In genomic region chr14:75258079-75258802, GRCh38 we compare ENCODE assay signal across 8 cellular contexts. TPM values are rescaled to one million over a fixed set of nuclear protein-coding genes. Genes with fewer than 3 reads are reported as not detected.
A peak's percentile ranks its signal among the peaks of the same experiment; 100 is the strongest.
DNase-seq lines count a peak whose midpoint lies in the region; ATAC-seq, FAIRE-seq and TF ChIP-seq lines count a peak whose summit lies in the region.

No MANE protein-coding gene starts in this region.

- H3K4me2 ChIP-seq in K562 (ENCODE audit: insufficient read depth, low read length): peak overlapping the region; percentile 96

- no peaks in the 10 kb centered on the region for H3K27me3 ChIP-seq in CD4-positive, alpha-beta T cell (ENCODE audit: control insufficient read depth, insufficient read depth, low read length)
- no peaks in the 10 kb centered on the region for H3K27me3 ChIP-seq in K562 (ENCODE audit: control insufficient read depth in 2 of 2, insufficient read depth in 2 of 2, low read length in 2 of 2)

- H3K9me3 ChIP-seq in CD4-positive, alpha-beta T cell (ENCODE audit: control insufficient read depth, low read length): no peaks in the 10 kb centered on the region
- H3K9me3 ChIP-seq in K562 (replicated peaks; ENCODE audit: control insufficient read depth, insufficient read depth, low read depth, low read length): no peaks in the 10 kb centered on the region

- H3K36me3 Mint-ChIP-seq in CD4-positive, alpha-beta T cell (ENCODE audit: low read depth): no peaks in the 10 kb centered on the region
- no peaks in the 10 kb centered on the region for H3K36me3 Mint-ChIP-seq in type B pancreatic cell

- peaks cover 6 to 22% of the 10 kb centered on the region in 2 experiments for H3K4me1 ChIP-seq in K562 (replicated peaks in 1 of 2; ENCODE audit: control insufficient read depth in 2 of 2, insufficient read depth in 2 of 2, low read length in 2 of 2)

- H3K27me3 Mint-ChIP-seq in CD4-positive, alpha-beta T cell: no peaks in the 10 kb centered on the region
- no peaks in the 10 kb centered on the region for H3K27me3 Mint-ChIP-seq in type B pancreatic cell

- CTCF ChIA-PET in CD4-positive, alpha-beta T cell (lab: Charles Lee): interaction anchor here (0.7 to 2.0 kb wide), 8 partner anchors 9 to 95 kb away, joined by 3 to 10 read pairs (median 6); no protein-coding TSS in a partner anchor
- CTCF ChIA-PET in K562 (lab: Yijun Ruan, JAX; ENCODE audit: low intra/inter-chr PET ratio): no interaction called here

- no peaks in the 10 kb centered on the region for H3K79me2 ChIP-seq in K562 (ENCODE audit: control insufficient read depth, insufficient read depth, low read length)

- peak overlapping the region; percentile 84 for H3K27ac ChIP-seq in CD4-positive, alpha-beta T cell (ENCODE audit: low read depth, low read length)
- H3K27ac ChIP-seq in K562 (ENCODE audit: extremely low read depth, low read depth, low read length): peak overlapping the region; percentile 94

- peak overlapping the region; percentile 81 for H3K4me3 Mint-ChIP-seq in CD4-positive, alpha-beta T cell
- H3K4me3 Mint-ChIP-seq in type B pancreatic cell: peak overlapping the region; percentile 91

- H3K4me1 Mint-ChIP-seq in CD4-positive, alpha-beta T cell (ENCODE audit: low read depth): peaks cover 45% of the 10 kb centered on the region
- H3K4me1 Mint-ChIP-seq in type B pancreatic cell (ENCODE audit: unreplicated experiment): peaks cover 43% of the 10 kb centered on the region

- H2AFZ ChIP-seq in K562 (ENCODE audit: low read depth, low read length): peak overlapping the region; percentile 99

- POLR2A ChIA-PET in CD4-positive, alpha-beta T cell (lab: Charles Lee): interaction anchor here (0.8 to 3.1 kb wide), 10 partner anchors 9 to 82 kb away, joined by 3 to 69 read pairs (median 10); partner anchors contain the start of gene TMED10
- POLR2A ChIA-PET in K562 (lab: Yijun Ruan, JAX): interaction anchor here (0.7 to 2.2 kb wide), 11 partner anchors 10 to 36 kb away, joined by 3 to 12 read pairs (median 4); partner anchors contain the start of gene FOS

- intact Hi-C loops in CD4-positive, alpha-beta T cell (cut with DNase I, micrococcal nuclease): no loop called here
- intact Hi-C loops in K562 (cut with micrococcal nuclease) (loop anchor here (2.0 kb wide), 1 partner anchor 37 kb away; no protein-coding TSS in a partner anchor), lower leg skin (cut with DNase I; ENCODE audit: low total_unique reads) (no loop called here)

- H3K9me1 ChIP-seq in K562 (ENCODE audit: control insufficient read depth, insufficient read depth, low read length): no peaks in the 10 kb centered on the region

- BruUV-seq in K562 (replicated peaks; lab: Mats Ljungman, UMichigan): TSS peak; percentile 97

- H3K4me3 ChIP-seq in K562 (peak overlapping the region; percentile 37), lower leg skin (ENCODE audit: low read depth, poor library complexity, severe bottlenecking) (no peak overlapping the region)

- TF ChIP-seq RAD21 in K562 (CRISPR knock-in tag; conservative IDR thresholded peaks at IDR 0.05 in 1 of 2, IDR thresholded peaks at IDR 0.05 in 1 of 2): no peak

- TF ChIP-seq POLR2A in K562 (conservative IDR thresholded peaks at IDR 0.05): no peak
- TF ChIP-seq POLR2A in lower leg skin (IDR thresholded peaks at IDR 0.05): no peak

- ATAC-seq in CD4-positive, alpha-beta T cell (ENCODE audit: poor library complexity): no peak
- ATAC-seq in HG03521 (IDR thresholded peaks at IDR 0.05; ENCODE audit: unreplicated experiment) (peak; percentile 31), K562 (peak; percentile 79), HG03432 (IDR thresholded peaks at IDR 0.05; ENCODE audit: unreplicated experiment) (no peak)

- 29% methylated on average over 11 of the region's 12 CpGs for WGBS in K562 (ENCODE audit: insufficient coverage, low coverage, missing lambda C conversion rate)
- WGBS in lower leg skin, 2 donors: 10 to 14% methylated on average over 12 of the region's 12 CpGs

- no peak for TF ChIP-seq CTCF in CD4-positive, alpha-beta T cell (IDR thresholded peaks at IDR 0.05)
- TF ChIP-seq CTCF in K562 (IDR thresholded peaks at IDR 0.05 in 2 of 3, conservative IDR thresholded peaks at IDR 0.05 in 1 of 3; ENCODE audit: insufficient read depth in 2 of 3, low read depth in 1 of 3, low read length in 3 of 3): no peak
- TF ChIP-seq CTCF in lower leg skin (IDR thresholded peaks at IDR 0.05): no peak
- no peak for TF ChIP-seq CTCF in type B pancreatic cell (conservative IDR thresholded peaks at IDR 0.05)

- no peaks in the 10 kb centered on the region for H3K9me3 Mint-ChIP-seq in CD4-positive, alpha-beta T cell
- H3K9me3 Mint-ChIP-seq in type B pancreatic cell: no peaks in the 10 kb centered on the region

- H3K27ac Mint-ChIP-seq in CD4-positive, alpha-beta T cell: peak overlapping the region; percentile 98
- H3K27ac Mint-ChIP-seq in type B pancreatic cell: peak overlapping the region; percentile 99

- DNase-seq in CD4-positive, alpha-beta T cell: no peak
- DNase-seq in K562 (ENCODE audit: extremely low read depth in 1 of 4, low spot score in 3 of 4) (no peak), lower leg skin (ENCODE audit: low spot score in 2 of 2) (peak; percentile 86 to 94), type B pancreatic cell (ENCODE audit: extremely low spot score, unreplicated experiment) (no peak), activated gamma-delta T cell (lab: John Stamatoyannopoulos, UW) (no peak)
- DNase-seq in central memory CD4-positive, alpha-beta T cell: no peak

- in situ Hi-C loops in K562 (cut with MboI): no loop called here

- no peaks in the 10 kb centered on the region for H3K36me3 ChIP-seq in K562 (ENCODE audit: control insufficient read depth, insufficient read depth, low read length)

- TF ChIP-seq EP300 in K562 (IDR thresholded peaks at IDR 0.05; ENCODE audit: low read length): no peak

- peak overlapping the region; percentile 76 to 94 for H3K9ac ChIP-seq in K562 (ENCODE audit: insufficient read depth in 1 of 2, low read depth in 2 of 2, low read length in 2 of 2)

- no peaks in the 10 kb centered on the region for H4K20me1 ChIP-seq in K562 (replicated peaks; ENCODE audit: control insufficient read depth, insufficient read depth, low read length)

- no peak for FAIRE-seq in K562 (lab: Jason Lieb, UNC)

TF ChIP-seq in K562, 482 proteins besides CTCF, POLR2A, EP300 and RAD21 (continues in another document):
- TF ChIP-seq ESRRA (IDR thresholded peaks at IDR 0.05; ENCODE audit: borderline replicate concordance, low read depth) (0 out of 2 replicates have a peak, but pooled peaks have one; percentile 78), NBN (IDR thresholded peaks at IDR 0.05; ENCODE audit: low read depth) (0 out of 2 replicates have a peak, but pooled peaks have one; percentile 54), CEBPB (tag; IDR thresholded peaks at IDR 0.05) (0 out of 2 replicates have a peak, but pooled peaks have one; percentile 9), MXI1 (IDR thresholded peaks at IDR 0.05; ENCODE audit: low read depth, low read length) (no peak), ZNF717 (CRISPR knock-in tag; IDR thresholded peaks at IDR 0.05) (no peak), NFE2L1 (tag; IDR thresholded peaks at IDR 0.05; ENCODE audit: borderline replicate concordance, low read depth) (no peak), YY1 (IDR thresholded peaks at IDR 0.05; ENCODE audit: borderline replicate concordance in 1 of 3, control insufficient read depth in 1 of 3, extremely low read depth in 1 of 3, insufficient read depth in 3 of 3, insufficient read length in 1 of 3, insufficient replicate concordance in 2 of 3, low read depth in 1 of 3, low read length in 2 of 3) (peak in 1 of 3 experiments; percentile 1), ZC3H4 (CRISPR knock-in tag; IDR thresholded peaks at IDR 0.05; ENCODE audit: borderline replicate concordance) (peak; percentile 56; the same call in 1 of the 2 replicates), SMAD4 (CRISPR knock-in tag; conservative IDR thresholded peaks at IDR 0.05) (0 out of 2 replicates have a peak, but pooled peaks have one; percentile 18), NCOA4 (IDR thresholded peaks at IDR 0.05; ENCODE audit: partially characterized antibody) (no peak), SAP30 (IDR thresholded peaks at IDR 0.05; ENCODE audit: borderline replicate concordance, insufficient read depth, low read depth, low read length, poor library complexity, severe bottlenecking) (no peak), SMARCA5 (IDR thresholded peaks at IDR 0.05) (no peak), E2F1 (CRISPR knock-in tag; IDR thresholded peaks at IDR 0.05) (no peak), BACH1 (tag; IDR thresholded peaks at IDR 0.05) (peak; percentile 51; the same call in 1 of the 2 replicates)

RNA-seq across cellular contexts. Expression of gene FOS, which starts 20.4 kb away (rescaled TPM):
- total RNA-seq in CD4-positive, alpha-beta T cell: 1,000 to 10,000 TPM; 1,565 to 1,685 TPM
- 20.9 and 54.0 TPM in 2 replicates for total RNA-seq in K562 (2011; cell fraction: chromatin; rRNA removed; ENCODE audit: low replicate concordance)
- 42.1 and 51.5 TPM in 2 replicates for total RNA-seq in K562 (2011; cell fraction: nucleolus; rRNA removed)
- total RNA-seq in K562 (2011; cell fraction: nucleoplasm; rRNA removed): 28.7 and 32.3 TPM in 2 replicates
- total RNA-seq in K562 (2014; rRNA removed) (12.1 and 19.4 TPM in 2 replicates), K562 (2014; rRNA removed; fragmentation: Illumina TruSeq; extraction: Trizol) (4.2 and 8.9 TPM in 2 replicates), K562 (2015; rRNA removed; fragmentation: Illumina TruSeq; extraction: Trizol) (0.54 and 1.1 TPM in 2 replicates), K562 (2021) (13.8 and 17.4 TPM in 2 replicates), lower leg skin (100 to 1,000 TPM; 154 to 448 (median 330) TPM), type B pancreatic cell (ENCODE audit: low replicate concordance) (214 and 974 TPM in 2 replicates)
- polyA plus RNA-seq in K562 (2011; rRNA removed) (3.6 and 5.7 TPM in 2 replicates), K562 (2014; fragmentation: Illumina TruSeq; extraction: Trizol) (8.2 and 12.8 TPM in 2 replicates), K562 (2014; fragmentation: Nextera tagmentation; extraction: Ambion mirVana) (1 to 10 TPM in 1 of 2 experiments, under 1 TPM in 1; 0.56 to 2.1 TPM), K562 (2014; rRNA removed) (11.6 and 14.8 TPM in 2 replicates)
- 3.7 and 20.6 TPM in 2 replicates for polyA plus RNA-seq in K562 (2011; cell fraction: cytosol; rRNA removed)
- polyA plus RNA-seq in K562 (2011; cell fraction: nucleus; rRNA removed): 13.7 and 48.9 TPM in 2 replicates
- 8.3 and 9.7 TPM in 2 replicates for polyA plus RNA-seq in K562 (2012)
- 3.8 and 7.1 TPM in 2 replicates for polyA minus RNA-seq in K562 (2011; rRNA and poly(A)+ RNA removed)
- 7.6 and 8.7 TPM in 2 replicates for polyA minus RNA-seq in K562 (2011; cell fraction: cytosol; rRNA and poly(A)+ RNA removed)
- 24.0 and 43.5 TPM in 2 replicates for polyA minus RNA-seq in K562 (2011; cell fraction: nucleus; rRNA and poly(A)+ RNA removed)

Comparison
In these comparisons a context has a peak if more than half of its experiments do, and no peak if none do; other contexts are left out.
1. ATAC-seq: peak in HG03521 (single experiment) and K562 (single experiment); none in CD4-positive, alpha-beta T cell (single experiment) and HG03432 (single experiment).
2. DNase-seq: peak in lower leg skin (2 of 2); none in CD4-positive, alpha-beta T cell (0 of 10), K562 (0 of 4), type B pancreatic cell (single experiment), activated gamma-delta T cell (single experiment) and central memory CD4-positive, alpha-beta T cell (single experiment).